In the genomic region with DNA sequence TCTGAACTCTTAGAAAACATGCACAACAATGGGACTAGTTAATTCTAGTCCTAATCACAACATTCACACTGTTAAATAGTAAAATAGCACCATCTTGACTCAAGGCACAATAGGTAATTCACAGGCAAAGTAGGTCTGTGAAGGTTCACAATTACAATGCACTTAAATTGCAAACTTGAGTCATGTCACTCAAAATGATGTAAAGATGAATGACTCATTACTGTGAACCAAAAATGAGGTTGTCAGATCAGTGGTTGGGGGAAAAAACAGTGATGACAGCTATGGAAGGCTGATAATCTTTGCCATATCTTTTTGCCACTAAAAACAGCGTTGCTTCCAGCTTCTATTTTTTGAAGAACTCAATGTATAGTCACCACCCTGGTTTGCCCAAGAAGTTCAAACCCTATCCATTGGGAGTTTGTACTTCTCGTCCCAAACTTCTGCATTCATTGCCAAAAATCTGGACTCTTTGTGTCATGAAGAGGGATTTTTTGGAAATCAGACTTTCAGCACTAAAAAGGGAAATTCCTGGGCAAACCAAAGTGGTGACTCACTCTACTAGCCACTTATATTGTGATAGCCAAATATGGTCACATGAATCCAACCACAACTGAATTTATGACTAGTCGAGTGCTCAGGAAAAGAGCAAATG, we compare ENCODE assay signal across 10 cellular contexts.
A peak's percentile ranks its signal among the peaks of the same experiment; 100 is the strongest.
DNase-seq lines count a peak whose midpoint lies in the region; ATAC-seq and TF ChIP-seq lines count a peak whose summit lies in the region.
"Had no signal": no experiment of that assay in that cellular context is flagged by ENCODE, and none has a peak within 500 bp of the region (broad histone marks: within the 10 kb centered on the region; RNA-seq: fewer than 3 reads in every experiment).

No MANE protein-coding gene starts in this region.

- H3K27ac Mint-ChIP-seq in Calu3 (ENCODE audit: unreplicated experiment) = peak overlapping the region; percentile 35
- H3K27ac Mint-ChIP-seq in CD14-positive monocyte = no peak overlapping the region

- no peak for ATAC-seq in HG02588 (IDR thresholded peaks at IDR 0.05; ENCODE audit: unreplicated experiment)
- ATAC-seq: body of pancreas had no signal

- TF ChIP-seq CTCF in Calu3 (IDR thresholded peaks at IDR 0.05; ENCODE audit: unreplicated experiment) = no peak
- no peak for TF ChIP-seq CTCF in CD14-positive monocyte (IDR thresholded peaks at IDR 0.05)

- CTCF ChIA-PET in Calu3 (lab: Charles Lee) = no interaction called here

- BruUV-seq in Calu3 (replicated peaks; lab: Mats Ljungman, UMichigan) = no TSS peak

- H3K9me3 Mint-ChIP-seq in Calu3 (ENCODE audit: low read depth, unreplicated experiment) (peaks cover 2% of the 10 kb centered on the region), CD14-positive monocyte (peaks cover 3 to 13% (median 9%) of the 10 kb centered on the region in 7 donors)

- H3K27me3 Mint-ChIP-seq in Calu3 (ENCODE audit: unreplicated experiment) (no peaks in the 10 kb centered on the region), CD14-positive monocyte (ENCODE audit: low read depth in 3 of 3) (peaks cover 0 to 2% (median 1%) of the 10 kb centered on the region in 3 donors)

- H3K4me1 Mint-ChIP-seq in Calu3 (ENCODE audit: low read depth, unreplicated experiment) (peaks cover 10% of the 10 kb centered on the region), CD14-positive monocyte (no peaks in the 10 kb centered on the region)

- H3K4me3 Mint-ChIP-seq in Calu3 (ENCODE audit: low read depth, unreplicated experiment) = no peak overlapping the region
- no peak overlapping the region for H3K4me3 Mint-ChIP-seq in CD14-positive monocyte

- DNase-seq in Calu3 = no peak
- DNase-seq in H4 (ENCODE audit: low spot score) = peak; percentile 85
- peak; percentile 35 for DNase-seq in NCI-H226
- peak; percentile 63 for DNase-seq in fibroblast of the conjunctiva (ENCODE audit: low read depth)
- DNase-seq in UCSD-AML1 (lab: John Stamatoyannopoulos, UW; ENCODE audit: unreplicated experiment) = no peak
- no peak for DNase-seq in C1 segment of cervical spinal cord (lab: John Stamatoyannopoulos, UW)
- no peak for DNase-seq in CD14-positive monocyte (ENCODE audit: low spot score)
- DNase-seq: body of pancreas, NCI-H82 had no signal

- H3K36me3 Mint-ChIP-seq in Calu3 (ENCODE audit: insufficient read depth, unreplicated experiment) = no peaks in the 10 kb centered on the region
- no peaks in the 10 kb centered on the region for H3K36me3 Mint-ChIP-seq in CD14-positive monocyte

- intact Hi-C loops in Calu3 (cut with micrococcal nuclease; ENCODE audit: unreplicated experiment) (no loop called here), CD14-positive monocyte (cut with micrococcal nuclease) (no loop called here)

Comparison
In these comparisons a context has a peak if more than half of its experiments do, and no peak if none do; other contexts are left out.
1. DNase-seq: peak in H4 (single experiment), NCI-H226 (single experiment) and fibroblast of the conjunctiva (single experiment); none in Calu3 (single experiment), UCSD-AML1 (single experiment), C1 segment of cervical spinal cord (0 of 14) and CD14-positive monocyte (single experiment).